ENCODE assay signal across 12 cellular contexts in the genomic region with DNA sequence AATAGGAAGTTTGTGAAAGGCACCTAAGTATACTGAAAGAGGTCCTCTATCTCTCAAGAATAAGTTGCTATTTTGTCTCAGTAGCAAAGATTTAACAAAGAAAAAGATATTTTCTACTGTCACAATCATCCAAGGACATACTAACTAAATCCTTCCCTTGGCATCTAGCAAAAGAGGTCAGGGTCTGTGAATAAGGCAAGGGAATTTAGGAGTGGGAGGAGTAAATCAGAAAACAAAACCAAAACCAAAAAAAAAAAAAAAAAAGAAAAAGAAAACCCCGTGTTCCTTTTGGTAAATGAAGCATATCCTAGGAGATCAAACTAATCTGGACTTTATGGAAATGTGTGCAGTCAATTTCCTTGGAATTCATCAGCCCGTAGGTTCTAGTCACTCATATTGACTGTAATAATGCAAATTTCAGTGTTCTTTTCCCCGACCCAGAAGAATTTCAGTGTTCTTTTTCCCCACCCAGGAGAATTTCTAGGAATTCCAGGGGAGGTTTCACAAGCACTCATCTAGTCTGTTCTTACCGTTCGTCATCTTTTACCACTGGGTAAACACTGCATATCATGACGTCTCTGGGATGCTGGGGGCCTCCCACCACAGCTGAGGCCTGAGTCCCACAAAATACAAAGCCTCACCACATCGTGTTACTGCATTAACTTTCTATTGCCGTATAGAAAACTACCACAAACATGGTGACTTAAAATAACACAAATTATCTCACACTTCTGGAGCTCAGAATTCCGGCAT.
DNase-seq lines count a peak whose midpoint lies in the region; ATAC-seq and TF ChIP-seq lines count a peak whose summit lies in the region.
"Had no signal": no experiment of that assay in that cellular context is flagged by ENCODE, and none has a peak within 500 bp of the region (broad histone marks: within the 10 kb centered on the region; RNA-seq: fewer than 3 reads in every experiment).

No MANE protein-coding gene starts in this region.

- WGBS in ovary, 3 donors: 10 to 24% (median 11%) methylated on average over 9 of the region's 9 CpGs

- TF ChIP-seq POLR2A in ovary (IDR thresholded peaks at IDR 0.05): no peak

- H3K27ac Mint-ChIP-seq in T-cell: no peak overlapping the region
- H3K27ac Mint-ChIP-seq: activated CD4-positive, alpha-beta memory T cell treated with anti-CD3 and anti-CD28 coated beads for 36 hours had no signal

- H3K27me3 ChIP-seq in ovary: no peaks in the 10 kb centered on the region
- H3K27me3 ChIP-seq: BE2C had no signal

- CTCF ChIA-PET in T-cell (lab: Charles Lee): interaction anchor here in 1 of 2 donors (1.2 kb wide), 1 partner anchor 8 kb away, joined by 3 read pairs; no protein-coding TSS in a partner anchor

- ATAC-seq in T-cell (replicated peaks in 1 of 4) (no peak), HG02973 (IDR thresholded peaks at IDR 0.05; ENCODE audit: unreplicated experiment) (no peak), GM18519 (IDR thresholded peaks at IDR 0.05; ENCODE audit: low FRiP score, unreplicated experiment) (no peak), GM19023 (IDR thresholded peaks at IDR 0.05; ENCODE audit: unreplicated experiment) (no peak)

- H3K4me3 Mint-ChIP-seq in T-cell: peak overlapping the region in 2 of 3 donors; percentile 31
- H3K4me3 Mint-ChIP-seq: activated CD4-positive, alpha-beta memory T cell treated with anti-CD3 and anti-CD28 coated beads for 36 hours had no signal

- peak overlapping the region; percentile 51 for H3K4me3 ChIP-seq in fibroblast of villous mesenchyme (ENCODE audit: low read depth, low read length)
- H3K4me3 ChIP-seq in ovary: peak overlapping the region; percentile 26

- no peak for TF ChIP-seq CTCF in C4-2B (conservative IDR thresholded peaks at IDR 0.05)
- no peak for TF ChIP-seq CTCF in fibroblast of villous mesenchyme (IDR thresholded peaks at IDR 0.05; ENCODE audit: insufficient read depth, low read depth, low read length)
- no peak for TF ChIP-seq CTCF in ovary (IDR thresholded peaks at IDR 0.05)
- TF ChIP-seq CTCF in GM20000 (IDR thresholded peaks at IDR 0.05; ENCODE audit: extremely low read depth, missing control alignments): no peak

- no peak for TF ChIP-seq EP300 in ovary (IDR thresholded peaks at IDR 0.05)

- intact Hi-C loops in ovary (cut with DNase I): loop anchor here in 2 of 4 donors (10.0 kb wide), 3 partner anchors 139 to 261 kb away; a partner anchor contains a TSS

- POLR2A ChIA-PET in T-cell (lab: Charles Lee): interaction anchor here in 1 of 2 donors (0.6 to 1.0 kb wide), 2 partner anchors 11 to 38 kb away, joined by 3 to 7 read pairs; no protein-coding TSS in a partner anchor

- no peaks in the 10 kb centered on the region for H3K9me3 Mint-ChIP-seq in T-cell
- H3K9me3 Mint-ChIP-seq: activated CD4-positive, alpha-beta memory T cell treated with anti-CD3 and anti-CD28 coated beads for 36 hours had no signal

- no peaks in the 10 kb centered on the region for H3K36me3 Mint-ChIP-seq in T-cell
- H3K36me3 Mint-ChIP-seq: activated CD4-positive, alpha-beta memory T cell treated with anti-CD3 and anti-CD28 coated beads for 36 hours had no signal

- H3K4me1 ChIP-seq in ovary (ENCODE audit: insufficient read depth): peaks cover 3% of the 10 kb centered on the region
- H3K4me1 ChIP-seq: BE2C had no signal

- H3K27ac ChIP-seq in C4-2B: peak overlapping the region; percentile 66; the same call in 1 of the 2 replicates
- H3K27ac ChIP-seq in ovary: peak overlapping the region; percentile 43 to 64

- H3K36me3 ChIP-seq in ovary: no peaks in the 10 kb centered on the region
- H3K36me3 ChIP-seq: BE2C had no signal

- H3K27me3 Mint-ChIP-seq in T-cell: peaks cover 4 to 7% of the 10 kb centered on the region in 2 donors

- H3K4me1 Mint-ChIP-seq in T-cell: peaks cover 4 to 10% (median 6%) of the 10 kb centered on the region in 3 donors

- no peak for DNase-seq in T-cell
- DNase-seq in fibroblast of villous mesenchyme (ENCODE audit: low read depth): peak; percentile 91
- DNase-seq in ovary: peak in 4 of 5 donors; percentile 20 to 45 (median 29)
- DNase-seq in GM20000 (ENCODE audit: low spot score): no peak
- DNase-seq: activated CD4-positive, alpha-beta memory T cell treated with anti-CD3 and anti-CD28 coated beads for 36 hours; BE2C; MV-4-11; NCI-H524 had no signal

- no peaks in the 10 kb centered on the region for H3K9me3 ChIP-seq in ovary
- H3K9me3 ChIP-seq: BE2C had no signal

Comparison
In these comparisons a context has a peak if more than half of its experiments do, and no peak if none do; other contexts are left out.
1. DNase-seq: peak in fibroblast of villous mesenchyme (single experiment) and ovary (4 of 5); none in T-cell (0 of 34) and GM20000 (single experiment).